Comparison of ENCODE assay signal across 9 cellular contexts in genomic region chr6:90584636-90585255, GRCh38. TPM values are rescaled to one million over a fixed set of nuclear protein-coding genes. Genes with fewer than 3 reads are reported as not detected.
DNase-seq lines count a peak whose midpoint lies in the region; ATAC-seq and TF ChIP-seq lines count a peak whose summit lies in the region.
"Had no signal": no experiment of that assay in that cellular context is flagged by ENCODE, and none has a peak within 500 bp of the region (broad histone marks: within the 10 kb centered on the region; RNA-seq: fewer than 3 reads in every experiment).

No MANE protein-coding gene starts in this region.

- H3K27ac ChIP-seq in IMR-90 (ENCODE audit: insufficient read depth, low read length), result no peak overlapping the region
- no peak overlapping the region for H3K27ac ChIP-seq in trophoblast cell (ENCODE audit: low read depth, low read length)

- H3K79me2 ChIP-seq in trophoblast cell (ENCODE audit: control insufficient read depth, insufficient read depth, low read length, poor library complexity), result peaks cover 5% of the 10 kb centered on the region

- CTCF ChIA-PET in IMR-90 (lab: Yijun Ruan, JAX), result no interaction called here

- H4K91ac ChIP-seq in IMR-90 (ENCODE audit: insufficient read depth, low read depth, low read length), result no peak overlapping the region
- no peak overlapping the region for H4K91ac ChIP-seq in trophoblast cell (ENCODE audit: low read depth, low read length)

- dilution Hi-C loops in IMR-90 (cut with HindIII; ENCODE audit: low sequenced_read_pairs, unreplicated experiment), result no loop called here

- H3K4me1 ChIP-seq in IMR-90 (ENCODE audit: control insufficient read depth, insufficient read depth, low read length) (peaks cover 6% of the 10 kb centered on the region), skeletal muscle satellite cell (ENCODE audit: control insufficient read depth, insufficient read depth, low read length) (peaks cover 28% of the 10 kb centered on the region), trophoblast cell (ENCODE audit: control insufficient read depth in 1 of 2, insufficient read depth in 2 of 2, low read length in 2 of 2) (no peaks in the 10 kb centered on the region)

- H4K5ac ChIP-seq in IMR-90 (ENCODE audit: low read depth, low read length), result no peak overlapping the region

- in situ Hi-C loops in IMR-90 (cut with MboI; ENCODE audit: low sequenced_read_pairs), result no loop called here

- intact Hi-C loops in IMR-90 (cut with micrococcal nuclease), result no loop called here

- H2AK5ac ChIP-seq in IMR-90 (ENCODE audit: low read depth, low read length) (no peak overlapping the region), trophoblast cell (ENCODE audit: low read length) (no peak overlapping the region)

- H3K79me1 ChIP-seq in IMR-90 (ENCODE audit: low read depth in 1 of 2, low read length in 2 of 2) (peaks cover 0 to 28% of the 10 kb centered on the region in 2 experiments; a peak in 2 of 4 replicates), trophoblast cell (ENCODE audit: low read length) (peaks cover 7% of the 10 kb centered on the region)

- H2BK120ac ChIP-seq in IMR-90 (ENCODE audit: low read depth, low read length) (no peak overlapping the region), trophoblast cell (ENCODE audit: insufficient read depth, low read length, poor library complexity) (no peak overlapping the region)

- H3K9me1 ChIP-seq in IMR-90 (ENCODE audit: insufficient read depth, low read length), result no peaks in the 10 kb centered on the region

- no peak overlapping the region for H3K56ac ChIP-seq in IMR-90 (ENCODE audit: extremely low read depth, insufficient read depth, low read length)

- no peak overlapping the region for H2BK15ac ChIP-seq in IMR-90 (ENCODE audit: low read depth, low read length)

- H4K12ac ChIP-seq in trophoblast cell (ENCODE audit: low read depth, low read length), result no peak overlapping the region

- H3K14ac ChIP-seq in IMR-90 (replicated peaks; ENCODE audit: low read depth, low read length) (no peak overlapping the region), trophoblast cell (ENCODE audit: low read length) (no peak overlapping the region)

- peak overlapping the region; percentile 99 for H3K4me2 ChIP-seq in IMR-90 (ENCODE audit: low read depth, low read length)
- H3K4me2 ChIP-seq in skeletal muscle satellite cell (ENCODE audit: low read length), result peak overlapping the region; percentile 77
- no peak overlapping the region for H3K4me2 ChIP-seq in trophoblast cell (ENCODE audit: low read length)

- no peak overlapping the region for H2AK9ac ChIP-seq in IMR-90 (replicated peaks; ENCODE audit: low read depth, low read length, poor library complexity)

- no peak for DNase-seq in activated T-cell treated with anti-CD3 and anti-CD28 coated beads, Interleukin-2, amount 50 U/mL, for 4 hours
- DNase-seq in activated T-cell treated with anti-CD3 and anti-CD28 coated beads, Interleukin-2, amount 50 U/mL, for 48 hours, result no peak
- DNase-seq in IMR-90, result peak; percentile 61
- no peak for DNase-seq in chondrocyte (ENCODE audit: low spot score)
- no peak for DNase-seq in trophoblast cell
- DNase-seq: activated CD4-positive, alpha-beta T cell treated with anti-CD3 and anti-CD28 coated beads for 48 hours had no signal

- peaks cover 2% of the 10 kb centered on the region for H3K36me3 Mint-ChIP-seq in activated T-cell treated with anti-CD3 and anti-CD28 coated beads, Interleukin-2, amount 50 U/mL, for 4 hours (ENCODE audit: insufficient read depth)
- H3K36me3 Mint-ChIP-seq in chondrocyte (ENCODE audit: low read depth), result no peaks in the 10 kb centered on the region

- H2BK12ac ChIP-seq in trophoblast cell (ENCODE audit: low read length), result no peak overlapping the region

- no peak for TF ChIP-seq POLR2A in IMR-90 (IDR thresholded peaks at IDR 0.05; ENCODE audit: low read depth, low read length)

- H3K4me3 ChIP-seq in IMR-90 (ENCODE audit: insufficient read depth, low read depth, low read length) (peak overlapping the region; percentile 25; the same call in 1 of the 2 replicates), skeletal muscle satellite cell (ENCODE audit: low read length) (peak overlapping the region; percentile 71), trophoblast cell (ENCODE audit: low read depth, low read length) (no peak overlapping the region)

- H3K36me3 ChIP-seq in IMR-90 (ENCODE audit: control insufficient read depth, insufficient read depth, low read length), result no peaks in the 10 kb centered on the region
- H3K36me3 ChIP-seq in skeletal muscle satellite cell (ENCODE audit: insufficient read depth, low read length), result no peaks in the 10 kb centered on the region
- H3K36me3 ChIP-seq in trophoblast cell (ENCODE audit: control insufficient read depth in 1 of 2, insufficient read depth in 2 of 2, low read length in 2 of 2), result no peaks in the 10 kb centered on the region

- H3K4me1 Mint-ChIP-seq in activated T-cell treated with anti-CD3 and anti-CD28 coated beads, Interleukin-2, amount 50 U/mL, for 4 hours (ENCODE audit: low read depth), result peaks cover 46% of the 10 kb centered on the region
- H3K4me1 Mint-ChIP-seq in chondrocyte (ENCODE audit: low read depth), result peaks cover 49% of the 10 kb centered on the region

- H3K4ac ChIP-seq in IMR-90 (ENCODE audit: low read depth, low read length) (no peak overlapping the region), trophoblast cell (ENCODE audit: low read depth, low read length) (no peak overlapping the region)

- no peak for TF ChIP-seq RAD21 in IMR-90 (IDR thresholded peaks at IDR 0.05; ENCODE audit: low read length)

- H3K4me3 Mint-ChIP-seq in activated T-cell treated with anti-CD3 and anti-CD28 coated beads, Interleukin-2, amount 50 U/mL, for 4 hours, result peak overlapping the region; percentile 97
- peak overlapping the region; percentile 93 for H3K4me3 Mint-ChIP-seq in chondrocyte (ENCODE audit: unreplicated experiment)

- H3K9me3 Mint-ChIP-seq in activated T-cell treated with anti-CD3 and anti-CD28 coated beads, Interleukin-2, amount 50 U/mL, for 4 hours, result no peaks in the 10 kb centered on the region
- H3K9me3 Mint-ChIP-seq in chondrocyte (ENCODE audit: low read depth), result no peaks in the 10 kb centered on the region

- no peak overlapping the region for H2AFZ ChIP-seq in IMR-90 (replicated peaks; ENCODE audit: low read length, poor library complexity)
- H2AFZ ChIP-seq in trophoblast cell (ENCODE audit: insufficient read depth, low read length, poor library complexity), result no peak overlapping the region

- no peaks in the 10 kb centered on the region for H3K27me3 Mint-ChIP-seq in activated T-cell treated with anti-CD3 and anti-CD28 coated beads, Interleukin-2, amount 50 U/mL, for 4 hours (ENCODE audit: low read depth)
- peaks cover 2% of the 10 kb centered on the region for H3K27me3 Mint-ChIP-seq in chondrocyte (ENCODE audit: low read depth)

- H3K23ac ChIP-seq in IMR-90 (ENCODE audit: low read depth, low read length) (no peak overlapping the region), trophoblast cell (ENCODE audit: low read length) (no peak overlapping the region)

- H3K18ac ChIP-seq in IMR-90 (ENCODE audit: low read depth, low read length) (no peak overlapping the region), trophoblast cell (ENCODE audit: low read length) (no peak overlapping the region)

- no peak for ATAC-seq in activated T-cell treated with anti-CD3 and anti-CD28 coated beads, Interleukin-2, amount 50 U/mL, for 4 hours
- no peak for ATAC-seq in IMR-90 (ENCODE audit: low read depth)
- no peak for ATAC-seq in GM18502 (IDR thresholded peaks at IDR 0.05; ENCODE audit: poor library complexity, unreplicated experiment)
- no peak for ATAC-seq in HG02642 (IDR thresholded peaks at IDR 0.05; ENCODE audit: poor library complexity, unreplicated experiment)

- H3K27ac Mint-ChIP-seq in chondrocyte (ENCODE audit: unreplicated experiment), result peak overlapping the region; percentile 82

- POLR2A ChIA-PET in IMR-90 (lab: Charles Lee; ENCODE audit: unreplicated experiment), result no interaction called here

- H3K9ac ChIP-seq in IMR-90 (ENCODE audit: low read depth, low read length) (no peak overlapping the region; the same call in 1 of the 2 replicates), skeletal muscle satellite cell (ENCODE audit: low read depth, low read length) (peak overlapping the region; percentile 49), trophoblast cell (ENCODE audit: low read length) (no peak overlapping the region)

- TF ChIP-seq CTCF in IMR-90 (conservative IDR thresholded peaks at IDR 0.05; ENCODE audit: low read depth, low read length) (no peak), chondrocyte (IDR thresholded peaks at IDR 0.05) (no peak)

- H2BK5ac ChIP-seq in IMR-90 (ENCODE audit: low read depth, low read length, poor library complexity, severe bottlenecking) (peak overlapping the region; percentile 56), trophoblast cell (ENCODE audit: low read depth, low read length, poor library complexity) (no peak overlapping the region)

- H3K27me3 ChIP-seq in IMR-90 (ENCODE audit: control insufficient read depth, insufficient read depth, low read length), result no peaks in the 10 kb centered on the region
- H3K27me3 ChIP-seq in skeletal muscle satellite cell (ENCODE audit: control insufficient read depth, insufficient read depth, low read length), result no peaks in the 10 kb centered on the region
- H3K27me3 ChIP-seq in trophoblast cell (ENCODE audit: insufficient read depth, low read length), result no peaks in the 10 kb centered on the region

- no TSS peak for BruUV-seq in IMR-90 (replicated peaks; lab: Mats Ljungman, UMichigan)

- H4K8ac ChIP-seq in IMR-90 (ENCODE audit: low read depth in 2 of 2, low read length in 2 of 2) (no peak overlapping the region), trophoblast cell (ENCODE audit: low read depth, low read length) (no peak overlapping the region)

- no CpG with 5 or more reads among the region's 2 CpGs for WGBS in IMR-90 (ENCODE audit: extremely low coverage in 2 of 2, insufficient read length in 1 of 2), 2 experiments
- WGBS in trophoblast cell (ENCODE audit: extremely low coverage, insufficient coverage, insufficient read length), result no CpG with 5 or more reads among the region's 2 CpGs

- H3K9me3 ChIP-seq in IMR-90 (ENCODE audit: control insufficient read depth, insufficient read depth, low read length) (no peaks in the 10 kb centered on the region), skeletal muscle satellite cell (replicated peaks; ENCODE audit: low read length) (no peaks in the 10 kb centered on the region), trophoblast cell (ENCODE audit: insufficient read depth, low read depth, low read length) (no peaks in the 10 kb centered on the region)

- no peak overlapping the region for H2BK20ac ChIP-seq in IMR-90 (ENCODE audit: low read depth, low read length)

- H4K20me1 ChIP-seq in IMR-90 (ENCODE audit: insufficient read depth, low read length), result peaks cover 31% of the 10 kb centered on the region; the same call in 1 of the 2 replicates

RNA-seq across cellular contexts. Expression of gene MAP3K7, which starts 2.1 kb away (rescaled TPM):
- total RNA-seq in activated T-cell treated with anti-CD3 and anti-CD28 coated beads, Interleukin-2, amount 50 U/mL, for 4 hours, result 10 to 100 TPM; 15.4 to 17.4 (median 17.0) TPM
- total RNA-seq in IMR-90 (2012; rRNA removed) (29.9 and 40.8 TPM in 2 replicates), chondrocyte (25.2 to 31.1 TPM (median 26.0 TPM) in 3 replicates)
- 21.4 and 26.5 TPM in 2 replicates for polyA plus RNA-seq in IMR-90 (2012; rRNA removed)
- polyA plus RNA-seq in IMR-90 (2012; cell fraction: cytosol; rRNA removed), result 5.1 and 7.8 TPM in 2 replicates
- polyA plus RNA-seq in IMR-90 (2012; cell fraction: nucleus; rRNA removed; ENCODE audit: low replicate concordance), result 5.5 and 50.1 TPM in 2 replicates
- total RNA-seq in skeletal muscle satellite cell (2012; rRNA removed), result 28.2 and 30.4 TPM in 2 replicates
- polyA plus RNA-seq in trophoblast cell (2013), result 24.4 and 24.6 TPM in 2 replicates
